Comparison of ENCODE assay signal across 2 cellular contexts in the genomic region with DNA sequence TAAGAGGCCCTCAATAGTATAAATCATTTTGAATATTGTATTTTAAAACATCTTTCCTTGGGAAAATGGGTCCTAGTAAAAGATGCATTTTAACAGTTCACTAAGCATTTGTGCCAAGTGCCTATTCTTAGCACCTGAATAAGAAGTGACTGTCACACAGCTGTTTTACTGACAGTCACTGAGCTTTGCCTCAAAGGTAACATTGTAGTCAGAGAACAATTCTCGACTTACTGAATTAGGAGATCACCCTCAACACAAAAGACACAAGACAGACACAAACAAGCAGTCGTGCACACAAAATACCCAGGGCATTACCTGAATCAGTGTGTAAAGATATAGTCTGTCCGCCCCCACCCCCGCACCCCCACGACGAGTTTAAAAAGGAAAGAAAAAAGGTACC.
TF ChIP-seq lines count a peak whose summit lies in the region.

No MANE protein-coding gene starts in this region.

TF ChIP-seq in IMR-90, 13 proteins besides CTCF, POLR2A, EP300 and RAD21 (continued from another document):
- no peak for TF ChIP-seq RCOR1 (IDR thresholded peaks at IDR 0.05; ENCODE audit: insufficient replicate concordance, low read length)
- TF ChIP-seq CHD1 (IDR thresholded peaks at IDR 0.05; ENCODE audit: low read depth, low read length), result no peak
- no peak for TF ChIP-seq MAFK (IDR thresholded peaks at IDR 0.05; ENCODE audit: low read depth, low read length)

TF ChIP-seq in WTC11, 78 proteins besides CTCF, POLR2A, EP300 and RAD21 (continued from another document):
- no peak for TF ChIP-seq ZNF281 (CRISPR knock-in tag; IDR thresholded peaks at IDR 0.05)
- no peak for TF ChIP-seq ESRRA (CRISPR knock-in tag; IDR thresholded peaks at IDR 0.05; ENCODE audit: borderline replicate concordance)
- TF ChIP-seq GTF2I (CRISPR knock-in tag; conservative IDR thresholded peaks at IDR 0.05), result no peak
- TF ChIP-seq, protein P1, sequence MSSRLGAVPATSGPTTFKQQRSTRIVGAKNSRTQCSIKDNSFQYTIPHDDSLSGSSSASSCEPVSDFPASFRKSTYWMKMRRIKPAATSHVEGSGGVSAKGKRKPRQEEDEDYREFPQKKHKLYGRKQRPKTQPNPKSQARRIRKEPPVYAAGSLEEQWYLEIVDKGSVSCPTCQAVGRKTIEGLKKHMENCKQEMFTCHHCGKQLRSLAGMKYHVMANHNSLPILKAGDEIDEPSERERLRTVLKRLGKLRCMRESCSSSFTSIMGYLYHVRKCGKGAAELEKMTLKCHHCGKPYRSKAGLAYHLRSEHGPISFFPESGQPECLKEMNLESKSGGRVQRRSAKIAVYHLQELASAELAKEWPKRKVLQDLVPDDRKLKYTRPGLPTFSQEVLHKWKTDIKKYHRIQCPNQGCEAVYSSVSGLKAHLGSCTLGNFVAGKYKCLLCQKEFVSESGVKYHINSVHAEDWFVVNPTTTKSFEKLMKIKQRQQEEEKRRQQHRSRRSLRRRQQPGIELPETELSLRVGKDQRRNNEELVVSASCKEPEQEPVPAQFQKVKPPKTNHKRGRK (CRISPR knock-in tag; IDR thresholded peaks at IDR 0.05; ENCODE audit: borderline replicate concordance), result no peak
- TF ChIP-seq E2F1 (CRISPR knock-in tag; IDR thresholded peaks at IDR 0.05), result no peak
- TF ChIP-seq, protein P2, sequence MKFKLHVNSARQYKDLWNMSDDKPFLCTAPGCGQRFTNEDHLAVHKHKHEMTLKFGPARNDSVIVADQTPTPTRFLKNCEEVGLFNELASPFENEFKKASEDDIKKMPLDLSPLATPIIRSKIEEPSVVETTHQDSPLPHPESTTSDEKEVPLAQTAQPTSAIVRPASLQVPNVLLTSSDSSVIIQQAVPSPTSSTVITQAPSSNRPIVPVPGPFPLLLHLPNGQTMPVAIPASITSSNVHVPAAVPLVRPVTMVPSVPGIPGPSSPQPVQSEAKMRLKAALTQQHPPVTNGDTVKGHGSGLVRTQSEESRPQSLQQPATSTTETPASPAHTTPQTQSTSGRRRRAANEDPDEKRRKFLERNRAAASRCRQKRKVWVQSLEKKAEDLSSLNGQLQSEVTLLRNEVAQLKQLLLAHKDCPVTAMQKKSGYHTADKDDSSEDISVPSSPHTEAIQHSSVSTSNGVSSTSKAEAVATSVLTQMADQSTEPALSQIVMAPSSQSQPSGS (CRISPR knock-in tag; IDR thresholded peaks at IDR 0.05; ENCODE audit: borderline replicate concordance, low read depth), result no peak
- no peak for TF ChIP-seq SMAD3 (CRISPR knock-in tag; IDR thresholded peaks at IDR 0.05; ENCODE audit: borderline replicate concordance)
- no peak for TF ChIP-seq NFATC4 (CRISPR knock-in tag; IDR thresholded peaks at IDR 0.05)
- no peak for TF ChIP-seq ZNF423 (CRISPR knock-in tag; IDR thresholded peaks at IDR 0.05)
- TF ChIP-seq TCF7 (CRISPR knock-in tag; IDR thresholded peaks at IDR 0.05; ENCODE audit: low read depth), result no peak
- TF ChIP-seq USF1 (CRISPR knock-in tag; IDR thresholded peaks at IDR 0.05), result no peak
- TF ChIP-seq, protein P3, sequence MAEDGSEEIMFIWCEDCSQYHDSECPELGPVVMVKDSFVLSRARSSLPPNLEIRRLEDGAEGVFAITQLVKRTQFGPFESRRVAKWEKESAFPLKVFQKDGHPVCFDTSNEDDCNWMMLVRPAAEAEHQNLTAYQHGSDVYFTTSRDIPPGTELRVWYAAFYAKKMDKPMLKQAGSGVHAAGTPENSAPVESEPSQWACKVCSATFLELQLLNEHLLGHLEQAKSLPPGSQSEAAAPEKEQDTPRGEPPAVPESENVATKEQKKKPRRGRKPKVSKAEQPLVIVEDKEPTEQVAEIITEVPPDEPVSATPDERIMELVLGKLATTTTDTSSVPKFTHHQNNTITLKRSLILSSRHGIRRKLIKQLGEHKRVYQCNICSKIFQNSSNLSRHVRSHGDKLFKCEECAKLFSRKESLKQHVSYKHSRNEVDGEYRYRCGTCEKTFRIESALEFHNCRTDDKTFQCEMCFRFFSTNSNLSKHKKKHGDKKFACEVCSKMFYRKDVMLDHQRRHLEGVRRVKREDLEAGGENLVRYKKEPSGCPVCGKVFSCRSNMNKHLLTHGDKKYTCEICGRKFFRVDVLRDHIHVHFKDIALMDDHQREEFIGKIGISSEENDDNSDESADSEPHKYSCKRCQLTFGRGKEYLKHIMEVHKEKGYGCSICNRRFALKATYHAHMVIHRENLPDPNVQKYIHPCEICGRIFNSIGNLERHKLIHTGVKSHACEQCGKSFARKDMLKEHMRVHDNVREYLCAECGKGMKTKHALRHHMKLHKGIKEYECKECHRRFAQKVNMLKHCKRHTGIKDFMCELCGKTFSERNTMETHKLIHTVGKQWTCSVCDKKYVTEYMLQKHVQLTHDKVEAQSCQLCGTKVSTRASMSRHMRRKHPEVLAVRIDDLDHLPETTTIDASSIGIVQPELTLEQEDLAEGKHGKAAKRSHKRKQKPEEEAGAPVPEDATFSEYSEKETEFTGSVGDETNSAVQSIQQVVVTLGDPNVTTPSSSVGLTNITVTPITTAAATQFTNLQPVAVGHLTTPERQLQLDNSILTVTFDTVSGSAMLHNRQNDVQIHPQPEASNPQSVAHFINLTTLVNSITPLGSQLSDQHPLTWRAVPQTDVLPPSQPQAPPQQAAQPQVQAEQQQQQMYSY (CRISPR knock-in tag; IDR thresholded peaks at IDR 0.05), result no peak
- TF ChIP-seq FOXP4 (CRISPR knock-in tag; IDR thresholded peaks at IDR 0.05), result no peak
